22 cellular contexts compared by ENCODE assay signal in genomic region chr10:19839552-19839951, GRCh38.
"Had no signal": no experiment of that assay in that cellular context is flagged by ENCODE, and none has a peak within 500 bp of the region (broad histone marks: within the 10 kb centered on the region; RNA-seq: fewer than 3 reads in every experiment).

No MANE protein-coding gene starts in this region.

- H3K4me3 ChIP-seq: colonic mucosa, esophagus squamous epithelium, lung, spleen, stomach, thoracic aorta, transverse colon had no signal

- FAIRE-seq: kidney had no signal

- H3K36me3 Mint-ChIP-seq: naive thymus-derived CD4-positive, alpha-beta T cell had no signal

- H3K4me1 ChIP-seq: colonic mucosa had no signal

- H3K27ac Mint-ChIP-seq: naive thymus-derived CD4-positive, alpha-beta T cell had no signal

- H3K36me3 ChIP-seq: colonic mucosa, esophagus squamous epithelium, neutrophil, spleen, stomach, thoracic aorta, transverse colon had no signal

- H3K9me3 ChIP-seq: colonic mucosa, esophagus squamous epithelium, neutrophil, spleen, stomach, thoracic aorta, transverse colon had no signal

- ATAC-seq: left colon; naive thymus-derived CD4-positive, alpha-beta T cell; sciatic nerve had no signal

- H3K27me3 ChIP-seq: colonic mucosa, esophagus squamous epithelium, neutrophil, spleen, stomach, transverse colon had no signal

- H3K4me3 Mint-ChIP-seq: naive thymus-derived CD4-positive, alpha-beta T cell had no signal

- H3K27ac ChIP-seq: colonic mucosa, esophagus squamous epithelium, neutrophil, spleen, stomach, transverse colon had no signal

- DNase-seq: colonic mucosa; dermis blood vessel endothelial cell; esophagus squamous epithelium; foreskin fibroblast; kidney; left colon; left ventricle myocardium superior; mesenchymal stem cell; naive thymus-derived CD4-positive, alpha-beta T cell; posterior cingulate gyrus; spleen; stimulated activated CD4-positive, alpha-beta T cell treated with anti-CD3 and anti-CD28 coated beads, Interleukin-15, amount 100 ng/mL, for 24 hours; stimulated activated CD4-positive, alpha-beta T cell treated with anti-CD3 and anti-CD28 coated beads, Interleukin-1b, Interleukin-23, amount 100 ng/mL, for 48 hours; stimulated activated CD4-positive, alpha-beta T cell treated with anti-CD3 and anti-CD28 coated beads, Interleukin-4, amount 100 ng/mL, for 4 hours; stimulated activated naive CD4-positive, alpha-beta T cell; stomach; substantia nigra; transverse colon had no signal
